ENCODE assay signal across 23 cellular contexts in genomic region chr1:196669693-196670092, GRCh38. TPM values are rescaled to one million over a fixed set of nuclear protein-coding genes. Genes with fewer than 3 reads are reported as not detected.
DNase-seq lines count a peak whose midpoint lies in the region; ATAC-seq and TF ChIP-seq lines count a peak whose summit lies in the region.
"Had no signal": no experiment of that assay in that cellular context is flagged by ENCODE, and none has a peak within 500 bp of the region (broad histone marks: within the 10 kb centered on the region; RNA-seq: fewer than 3 reads in every experiment).

No MANE protein-coding gene starts in this region.

- no peak overlapping the region for H3K4me2 ChIP-seq in MM.1S (ENCODE audit: low read depth, low read length)
- H3K4me2 ChIP-seq: BLaER1 had no signal

- no peaks in the 10 kb centered on the region for H3K4me1 Mint-ChIP-seq in stimulated activated naive CD8-positive, alpha-beta T cell treated with anti-CD3 and anti-CD28 coated beads, Interleukin-15, amount 100 ng/mL, for 72 hours
- H3K4me1 Mint-ChIP-seq: CD14-positive monocyte; CD4-positive, CD25-positive, alpha-beta regulatory T cell; CD8-positive, alpha-beta memory T cell had no signal

- peak; percentile 9 for ATAC-seq in stimulated activated naive CD8-positive, alpha-beta T cell treated with anti-CD3 and anti-CD28 coated beads, Interleukin-15, amount 100 ng/mL, for 72 hours
- no peak for ATAC-seq in stimulated activated naive CD8-positive, alpha-beta T cell treated with anti-CD3 and anti-CD28 coated beads, Interleukin-15, Interleukin-2, amounts not matched to agents 100 U/mL and 50 U/mL, for 24 hours
- ATAC-seq in left lobe of liver, result peak; percentile 69
- ATAC-seq: GM12878 had no signal

- no peak overlapping the region for H3K27ac Mint-ChIP-seq in stimulated activated naive CD8-positive, alpha-beta T cell treated with anti-CD3 and anti-CD28 coated beads, Interleukin-15, amount 100 ng/mL, for 72 hours
- H3K27ac Mint-ChIP-seq: CD14-positive monocyte; CD4-positive, alpha-beta memory T cell; CD4-positive, CD25-positive, alpha-beta regulatory T cell had no signal

- no peak overlapping the region for H3K27ac ChIP-seq in MM.1S (ENCODE audit: low read length)
- H3K27ac ChIP-seq: BLaER1 had no signal

- no peaks in the 10 kb centered on the region for H3K27me3 Mint-ChIP-seq in stimulated activated naive CD8-positive, alpha-beta T cell treated with anti-CD3 and anti-CD28 coated beads, Interleukin-15, amount 100 ng/mL, for 72 hours
- H3K27me3 Mint-ChIP-seq: CD4-positive, alpha-beta memory T cell; CD8-positive, alpha-beta memory T cell had no signal

- DNase-seq in stimulated activated naive CD8-positive, alpha-beta T cell treated with anti-CD3 and anti-CD28 coated beads, Interleukin-15, amount 100 ng/mL, for 72 hours, result no peak
- DNase-seq in stimulated activated naive CD8-positive, alpha-beta T cell treated with anti-CD3 and anti-CD28 coated beads, Interleukin-15, Interleukin-2, amounts not matched to agents 100 U/mL and 50 U/mL, for 24 hours, result no peak
- DNase-seq in left lobe of liver (ENCODE audit: low spot score) (no peak), MM.1S (no peak)
- no peak for DNase-seq in activated naive CD4-positive, alpha-beta T cell (lab: John Stamatoyannopoulos, UW)
- DNase-seq: 8988T; ACHN; BE2C; C1 segment of cervical spinal cord; CD4-positive, alpha-beta memory T cell; CD4-positive, CD25-positive, alpha-beta regulatory T cell; CD8-positive, alpha-beta memory T cell; COR-L47; DMS 273 treated with DMSO at 0.1 percent for 48 hours; DMS153; DMS53; DMS79; DND-41; EL; GDM1 had no signal

- no peaks in the 10 kb centered on the region for H3K4me1 ChIP-seq in MM.1S (ENCODE audit: low read length)
- H3K4me1 ChIP-seq: BE2C, BLaER1 had no signal

- no peak overlapping the region for H3K4me3 ChIP-seq in MM.1S (ENCODE audit: low read length)
- H3K4me3 ChIP-seq: BLaER1, GM12878 had no signal

- H3K79me2 ChIP-seq in MM.1S (ENCODE audit: low read length), result no peaks in the 10 kb centered on the region

- no peak overlapping the region for H3K4me3 Mint-ChIP-seq in stimulated activated naive CD8-positive, alpha-beta T cell treated with anti-CD3 and anti-CD28 coated beads, Interleukin-15, amount 100 ng/mL, for 72 hours
- H3K4me3 Mint-ChIP-seq: CD14-positive monocyte; CD4-positive, alpha-beta memory T cell; CD4-positive, CD25-positive, alpha-beta regulatory T cell; CD8-positive, alpha-beta memory T cell had no signal

- no peaks in the 10 kb centered on the region for H4K20me1 ChIP-seq in MM.1S (ENCODE audit: insufficient read depth, low read length)
- H4K20me1 ChIP-seq: BLaER1 had no signal

- H2AFZ ChIP-seq in MM.1S (ENCODE audit: low read length), result no peak overlapping the region

- H3K36me3 ChIP-seq in MM.1S (replicated peaks; ENCODE audit: insufficient read depth, low read length), result no peaks in the 10 kb centered on the region
- H3K36me3 ChIP-seq: BE2C, BLaER1 had no signal

- no peaks in the 10 kb centered on the region for H3K9me3 Mint-ChIP-seq in stimulated activated naive CD8-positive, alpha-beta T cell treated with anti-CD3 and anti-CD28 coated beads, Interleukin-15, amount 100 ng/mL, for 72 hours
- H3K9me3 Mint-ChIP-seq: CD4-positive, alpha-beta memory T cell; CD4-positive, CD25-positive, alpha-beta regulatory T cell had no signal

- no peaks in the 10 kb centered on the region for H3F3A ChIP-seq in MM.1S (ENCODE audit: insufficient read depth, low read length)

- no peak for TF ChIP-seq CTCF in MM.1S (IDR thresholded peaks at IDR 0.05; ENCODE audit: low read length)

- no peaks in the 10 kb centered on the region for H3K9me2 ChIP-seq in MM.1S (replicated peaks; ENCODE audit: insufficient read depth, low read length)

- H3K9me3 ChIP-seq in MM.1S (replicated peaks; ENCODE audit: insufficient read depth, low read length), result no peaks in the 10 kb centered on the region
- H3K9me3 ChIP-seq: BE2C had no signal

- no peaks in the 10 kb centered on the region for H3K27me3 ChIP-seq in MM.1S (replicated peaks; ENCODE audit: insufficient read depth, low read length)
- H3K27me3 ChIP-seq: BE2C, BLaER1 had no signal

- H3K9ac ChIP-seq in MM.1S (ENCODE audit: low read length), result no peak overlapping the region
- H3K9ac ChIP-seq: BLaER1 had no signal

RNA-seq across cellular contexts. Expression of gene CFH, which starts 17.9 kb away (rescaled TPM):
- total RNA-seq in left lobe of liver, result 870 TPM
